23 cellular contexts compared by ENCODE assay signal in the genomic region with DNA sequence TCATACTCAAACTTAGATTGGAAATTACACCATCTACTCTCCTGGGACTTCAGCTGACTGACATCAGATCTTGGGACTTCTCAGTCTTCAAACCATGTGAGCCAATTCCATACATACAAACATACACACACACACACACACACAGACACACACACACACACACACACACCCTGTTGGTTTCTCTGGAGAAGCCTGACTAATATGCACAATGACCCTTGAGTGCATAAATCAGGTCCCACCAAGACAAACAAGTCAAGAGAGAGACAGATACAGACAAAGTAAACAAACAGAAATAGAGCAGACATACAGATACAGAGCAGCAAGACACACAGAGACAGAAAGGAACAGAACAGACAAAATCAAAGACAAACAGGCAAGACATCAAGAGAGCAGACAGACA.
"Had no signal": no experiment of that assay in that cellular context is flagged by ENCODE, and none has a peak within 500 bp of the region (broad histone marks: within the 10 kb centered on the region; RNA-seq: fewer than 3 reads in every experiment).

No MANE protein-coding gene starts in this region.

- ATAC-seq: effector memory CD8-positive, alpha-beta T cell; gastrocnemius medialis; naive thymus-derived CD4-positive, alpha-beta T cell; pancreas; right cardiac atrium; stimulated activated memory B cell treated with anti-CD40 and anti-IgM and Interleukin-4, amounts not matched to agents 10 μg/mL and 1 μg/mL and 100 μg/mL, for 72 hours had no signal

- H3K4me1 ChIP-seq: esophagus muscularis mucosa, gastrocnemius medialis, left ventricle myocardium inferior, pancreas, tibial artery, upper lobe of left lung, vagina had no signal

- H3K27ac ChIP-seq: epithelial cell of prostate, esophagus muscularis mucosa, gastrocnemius medialis, left ventricle myocardium inferior, pancreas, tibial artery, upper lobe of left lung, vagina had no signal

- H3K36me3 ChIP-seq: esophagus muscularis mucosa, gastrocnemius medialis, left ventricle myocardium inferior, pancreas, tibial artery, upper lobe of left lung, vagina had no signal

- H3K4me1 Mint-ChIP-seq: immature natural killer cell; naive thymus-derived CD4-positive, alpha-beta T cell; stimulated activated memory B cell treated with anti-CD40 and anti-IgM and Interleukin-4, amounts not matched to agents 10 μg/mL and 1 μg/mL and 100 μg/mL, for 72 hours had no signal

- H3K27me3 ChIP-seq: gastrocnemius medialis, pancreas, upper lobe of left lung, vagina had no signal

- H3K4me3 ChIP-seq: esophagus muscularis mucosa, gastrocnemius medialis, left ventricle myocardium inferior, lung, pancreas, smooth muscle cell, tibial artery, upper lobe of left lung, vagina had no signal

- H3K4me2 ChIP-seq: smooth muscle cell had no signal

- H3K27me3 Mint-ChIP-seq: dendritic cell treated with granulocyte-macrophage colony-stimulating factor and Interleukin-4, amounts not matched to agents 40 ng/mL and 50 ng/mL, for 4 days; progenitor cell of endocrine pancreas had no signal

- H3K9me3 ChIP-seq: esophagus muscularis mucosa, gastrocnemius medialis, left ventricle myocardium inferior, pancreas, tibial artery, upper lobe of left lung, vagina had no signal

- H3K9me3 Mint-ChIP-seq: dendritic cell treated with granulocyte-macrophage colony-stimulating factor and Interleukin-4, amounts not matched to agents 40 ng/mL and 50 ng/mL, for 4 days; effector memory CD8-positive, alpha-beta T cell; immature natural killer cell; stimulated activated naive CD8-positive, alpha-beta T cell treated with anti-CD3 and anti-CD28 coated beads, Interleukin-15, Interleukin-2, amounts not matched to agents 100 ng/mL and 50 ng/mL, for 24 hours had no signal

- H3K27ac Mint-ChIP-seq: dendritic cell treated with granulocyte-macrophage colony-stimulating factor and Interleukin-4, amounts not matched to agents 40 ng/mL and 50 ng/mL, for 4 days; effector memory CD8-positive, alpha-beta T cell; immature natural killer cell; naive thymus-derived CD4-positive, alpha-beta T cell; progenitor cell of endocrine pancreas; stimulated activated memory B cell treated with anti-CD40 and anti-IgM and Interleukin-4, amounts not matched to agents 10 μg/mL and 1 μg/mL and 100 μg/mL, for 72 hours; stimulated activated naive CD8-positive, alpha-beta T cell treated with anti-CD3 and anti-CD28 coated beads, Interleukin-15, Interleukin-2, amounts not matched to agents 100 ng/mL and 50 ng/mL, for 24 hours had no signal

- DNase-seq: effector memory CD8-positive, alpha-beta T cell; gastrocnemius medialis; glutamatergic neuron; immature natural killer cell; left ventricle myocardium inferior; mesendoderm; naive thymus-derived CD4-positive, alpha-beta T cell; occipital lobe; pancreas; right cardiac atrium; stimulated activated CD4-positive, alpha-beta T cell treated with anti-CD3 and anti-CD28 coated beads, Interleukin-1b, Interleukin-23, amount 100 ng/mL, for 48 hours; stimulated activated CD4-positive, alpha-beta T cell treated with anti-CD3 and anti-CD28 coated beads, Interleukin-4, amount 100 ng/mL, for 24 hours; tibial artery; upper lobe of left lung had no signal

- H3K36me3 Mint-ChIP-seq: immature natural killer cell; stimulated activated memory B cell treated with anti-CD40 and anti-IgM and Interleukin-4, amounts not matched to agents 10 μg/mL and 1 μg/mL and 100 μg/mL, for 72 hours had no signal

- H3K4me3 Mint-ChIP-seq: dendritic cell treated with granulocyte-macrophage colony-stimulating factor and Interleukin-4, amounts not matched to agents 40 ng/mL and 50 ng/mL, for 4 days; effector memory CD8-positive, alpha-beta T cell; immature natural killer cell; naive thymus-derived CD4-positive, alpha-beta T cell; stimulated activated memory B cell treated with anti-CD40 and anti-IgM and Interleukin-4, amounts not matched to agents 10 μg/mL and 1 μg/mL and 100 μg/mL, for 72 hours; stimulated activated naive CD8-positive, alpha-beta T cell treated with anti-CD3 and anti-CD28 coated beads, Interleukin-15, Interleukin-2, amounts not matched to agents 100 ng/mL and 50 ng/mL, for 24 hours had no signal
